ENCODE assay signal across 23 cellular contexts in genomic region chr9:745761-746414, GRCh38.
A peak's percentile ranks its signal among the peaks of the same experiment; 100 is the strongest.
DNase-seq lines count a peak whose midpoint lies in the region; ATAC-seq and TF ChIP-seq lines count a peak whose summit lies in the region.
"Had no signal": no experiment of that assay in that cellular context is flagged by ENCODE, and none has a peak within 500 bp of the region (broad histone marks: within the 10 kb centered on the region; RNA-seq: fewer than 3 reads in every experiment).

No MANE protein-coding gene starts in this region.

- H3K27ac ChIP-seq in RWPE1 (peak overlapping the region; percentile 57; the same call in 1 of the 2 replicates), endodermal cell (ENCODE audit: low read depth, low read length) (no peak overlapping the region), upper lobe of left lung (no peak overlapping the region)
- H3K27ac ChIP-seq: neutrophil, spleen had no signal

- H3K9me3 ChIP-seq in endodermal cell (ENCODE audit: control insufficient read depth, low read length), result no peaks in the 10 kb centered on the region
- H3K9me3 ChIP-seq in upper lobe of left lung, result no peaks in the 10 kb centered on the region
- H3K9me3 ChIP-seq: neutrophil, spleen had no signal

- ATAC-seq in upper lobe of left lung (ENCODE audit: low FRiP score in 2 of 2), result no peak
- no peak for ATAC-seq in sciatic nerve
- ATAC-seq: activated naive CD4-positive, alpha-beta T cell treated with anti-CD3 and anti-CD28 coated beads, Interleukin-2, amount 50 U/mL, for 72 hours; effector memory CD8-positive, alpha-beta T cell; stimulated activated naive B cell treated with anti-CD40 and anti-IgM and Interleukin-4, amounts not matched to agents 10 μg/mL and 1 μg/mL and 100 μg/mL, for 72 hours; WTC11 had no signal

- intact Hi-C loops in sciatic nerve (cut with DNase I), result no loop called here

- 94 to 98% methylated on average over 11 to 16 of the region's 16 CpGs for WGBS in endodermal cell (ENCODE audit: insufficient coverage in 1 of 2, insufficient read length in 1 of 2), 2 experiments
- WGBS in upper lobe of left lung, 2 donors, result 91 to 93% methylated on average over 13 to 16 of the region's 16 CpGs

- CTCF ChIA-PET in RWPE1 (lab: Yijun Ruan, JAX), result interaction anchor here (1.3 kb wide), 1 partner anchor 46 kb away, joined by 3 read pairs; no protein-coding TSS in a partner anchor

- H3K9me3 Mint-ChIP-seq in endodermal cell, result no peaks in the 10 kb centered on the region
- H3K9me3 Mint-ChIP-seq: activated naive CD4-positive, alpha-beta T cell treated with anti-CD3 and anti-CD28 coated beads, Interleukin-2, amount 50 U/mL, for 72 hours; CD4-positive, alpha-beta T cell; effector memory CD8-positive, alpha-beta T cell; IgD-negative memory B cell; stimulated activated naive B cell treated with anti-CD40 and anti-IgM and Interleukin-4, amounts not matched to agents 10 μg/mL and 1 μg/mL and 100 μg/mL, for 72 hours; WTC11 had no signal

- H3K4me1 ChIP-seq in endodermal cell (ENCODE audit: control insufficient read depth, insufficient read depth, low read length) (peaks cover 12% of the 10 kb centered on the region), upper lobe of left lung (peaks cover 7 to 15% (median 10%) of the 10 kb centered on the region in 4 donors)

- no peak for TF ChIP-seq EP300 in upper lobe of left lung (IDR thresholded peaks at IDR 0.05)

- peak overlapping the region; percentile 13 for H3K9ac ChIP-seq in endodermal cell (ENCODE audit: extremely low read depth, low read length, poor library complexity, severe bottlenecking)

- peaks cover 16% of the 10 kb centered on the region for H3K36me3 ChIP-seq in endodermal cell (ENCODE audit: control insufficient read depth, insufficient read depth, low read length)
- peaks cover 0 to 42% (median 22%) of the 10 kb centered on the region in 4 donors for H3K36me3 ChIP-seq in upper lobe of left lung

- no peak overlapping the region for H3K4me3 ChIP-seq in endodermal cell (ENCODE audit: low read length)
- H3K4me3 ChIP-seq in upper lobe of left lung, result no peak overlapping the region
- H3K4me3 ChIP-seq: spleen had no signal

- H3K4me1 Mint-ChIP-seq in endodermal cell, result peaks cover 44% of the 10 kb centered on the region

- TF ChIP-seq POLR2A in upper lobe of left lung (IDR thresholded peaks at IDR 0.05), result no peak

- POLR2A ChIA-PET in RWPE1 (lab: Yijun Ruan, JAX; ENCODE audit: low non-redundant PET), result no interaction called here

- TF ChIP-seq CTCF in RWPE1 (conservative IDR thresholded peaks at IDR 0.05; ENCODE audit: low read depth) (no peak), endodermal cell (conservative IDR thresholded peaks at IDR 0.05) (no peak), upper lobe of left lung (IDR thresholded peaks at IDR 0.05) (no peak)

- H3K36me3 Mint-ChIP-seq in endodermal cell (ENCODE audit: low read depth), result peaks cover 53% of the 10 kb centered on the region
- H3K36me3 Mint-ChIP-seq: stimulated activated naive B cell treated with anti-CD40 and anti-IgM and Interleukin-4, amounts not matched to agents 10 μg/mL and 1 μg/mL and 100 μg/mL, for 72 hours had no signal

- no peaks in the 10 kb centered on the region for H3K27me3 Mint-ChIP-seq in endodermal cell (ENCODE audit: insufficient read depth)
- H3K27me3 Mint-ChIP-seq: CD4-positive, alpha-beta T cell had no signal

- DNase-seq in RWPE1 (ENCODE audit: low spot score), result no peak
- no peak for DNase-seq in endodermal cell
- DNase-seq in medulla oblongata (ENCODE audit: extremely low spot score), result peak; percentile 45
- peak; percentile 74 for DNase-seq in superior temporal gyrus (ENCODE audit: extremely low spot score)
- DNase-seq in upper lobe of left lung, result no peak
- DNase-seq in D341Med (ENCODE audit: low spot score), result no peak
- no peak for DNase-seq in OCI-M2 (lab: John Stamatoyannopoulos, UW; ENCODE audit: unreplicated experiment)
- DNase-seq in sciatic nerve (ENCODE audit: low spot score), result no peak
- DNase-seq: CD4-positive, alpha-beta T cell; cerebellar nuclear complex; effector memory CD8-positive, alpha-beta T cell; mesenchymal stem cell; NCI-H1105; NCI-H2081; spleen; stimulated activated CD4-positive, alpha-beta T cell treated with anti-CD3 and anti-CD28 coated beads, Interleukin-4, amount 100 ng/mL, for 1 hour; stimulated activated naive B cell treated with anti-CD40 and anti-IgM and Interleukin-4, amounts not matched to agents 10 μg/mL and 1 μg/mL and 100 μg/mL, for 72 hours; T1000; trophoblast cell had no signal

- no peak overlapping the region for H3K27ac Mint-ChIP-seq in endodermal cell
- H3K27ac Mint-ChIP-seq: activated naive CD4-positive, alpha-beta T cell treated with anti-CD3 and anti-CD28 coated beads, Interleukin-2, amount 50 U/mL, for 72 hours; CD4-positive, alpha-beta T cell; effector memory CD8-positive, alpha-beta T cell; IgD-negative memory B cell; stimulated activated naive B cell treated with anti-CD40 and anti-IgM and Interleukin-4, amounts not matched to agents 10 μg/mL and 1 μg/mL and 100 μg/mL, for 72 hours; WTC11 had no signal

- H3K27me3 ChIP-seq in endodermal cell (ENCODE audit: control insufficient read depth, insufficient read depth, low read length, poor library complexity, severe bottlenecking) (no peaks in the 10 kb centered on the region), upper lobe of left lung (no peaks in the 10 kb centered on the region)
- H3K27me3 ChIP-seq: neutrophil, spleen had no signal

- no peak overlapping the region for H3K4me3 Mint-ChIP-seq in endodermal cell
- H3K4me3 Mint-ChIP-seq: CD4-positive, alpha-beta T cell; effector memory CD8-positive, alpha-beta T cell; IgD-negative memory B cell; stimulated activated naive B cell treated with anti-CD40 and anti-IgM and Interleukin-4, amounts not matched to agents 10 μg/mL and 1 μg/mL and 100 μg/mL, for 72 hours; WTC11 had no signal

Comparison
In these comparisons a context has a peak if more than half of its experiments do, and no peak if none do; other contexts are left out.
1. DNase-seq: peak in medulla oblongata (single experiment) and superior temporal gyrus (single experiment); none in RWPE1 (single experiment), endodermal cell (single experiment), upper lobe of left lung (0 of 2), D341Med (single experiment), OCI-M2 (single experiment) and sciatic nerve (single experiment).